16 cellular contexts compared by ENCODE assay signal in the genomic region with DNA sequence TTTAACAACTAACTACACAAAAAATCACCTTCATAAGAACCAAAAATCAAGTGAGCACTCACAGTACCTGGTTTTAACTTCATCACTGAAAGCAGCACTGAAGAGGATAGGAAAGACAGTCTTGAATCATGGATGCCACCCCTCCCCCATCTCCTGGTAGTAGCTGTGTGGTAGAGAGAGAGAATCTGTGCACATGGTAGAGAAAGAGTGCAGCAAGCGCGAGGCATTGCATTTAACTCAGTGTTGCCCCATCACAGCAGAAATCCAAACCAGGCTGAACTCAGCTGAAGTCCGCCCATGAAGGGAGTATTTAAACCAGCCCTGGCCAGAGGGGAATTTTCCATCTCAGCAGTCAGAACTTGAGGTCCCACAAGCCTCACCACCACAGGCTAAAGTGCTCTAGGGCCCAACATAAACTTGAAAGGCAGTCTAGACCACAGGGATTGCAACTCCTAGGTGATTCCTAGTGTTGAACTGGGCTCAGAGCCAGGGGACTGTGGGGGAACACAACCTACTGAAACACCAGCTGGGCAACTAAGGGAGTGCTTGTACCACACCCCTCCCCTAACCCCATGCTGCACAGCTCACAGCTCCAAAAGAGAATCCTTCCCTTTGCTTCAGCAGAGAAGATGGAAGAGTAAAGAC. TPM values are rescaled to one million over a fixed set of nuclear protein-coding genes. Genes with fewer than 3 reads are reported as not detected.
A peak's percentile ranks its signal among the peaks of the same experiment; 100 is the strongest.
DNase-seq lines count a peak whose midpoint lies in the region; ATAC-seq, FAIRE-seq and TF ChIP-seq lines count a peak whose summit lies in the region.
"Had no signal": no experiment of that assay in that cellular context is flagged by ENCODE, and none has a peak within 500 bp of the region (broad histone marks: within the 10 kb centered on the region; RNA-seq: fewer than 3 reads in every experiment).

No MANE protein-coding gene starts in this region.

- no peak overlapping the region for H3K27ac Mint-ChIP-seq in activated CD4-positive, alpha-beta T cell treated with anti-CD3 and anti-CD28 coated beads for 36 hours
- no peak overlapping the region for H3K27ac Mint-ChIP-seq in astrocyte (ENCODE audit: unreplicated experiment)
- peak overlapping the region; percentile 65 for H3K27ac Mint-ChIP-seq in stimulated activated naive B cell treated with anti-CD40 and anti-IgM and Interleukin-4, amounts not matched to agents 10 μg/mL and 1 μg/mL and 100 μg/mL, for 72 hours
- H3K27ac Mint-ChIP-seq: progenitor cell of endocrine pancreas had no signal

- no peaks in the 10 kb centered on the region for H4K20me1 ChIP-seq in astrocyte (ENCODE audit: insufficient read depth, low read length)

- no peaks in the 10 kb centered on the region for H3K36me3 Mint-ChIP-seq in activated CD4-positive, alpha-beta T cell treated with anti-CD3 and anti-CD28 coated beads for 36 hours (ENCODE audit: low read depth)
- no peaks in the 10 kb centered on the region for H3K36me3 Mint-ChIP-seq in astrocyte (ENCODE audit: low read depth, unreplicated experiment)
- H3K36me3 Mint-ChIP-seq in stimulated activated naive B cell treated with anti-CD40 and anti-IgM and Interleukin-4, amounts not matched to agents 10 μg/mL and 1 μg/mL and 100 μg/mL, for 72 hours, result peaks cover 3 to 4% of the 10 kb centered on the region in 2 donors

- DNase-seq in activated CD4-positive, alpha-beta T cell treated with anti-CD3 and anti-CD28 coated beads for 36 hours, result peak; percentile 27
- DNase-seq in activated CD4-positive, alpha-beta T cell treated with anti-CD3 and anti-CD28 coated beads, Interleukin-2, amount 50 U/mL, for 1 hour, result no peak
- DNase-seq in M059J (ENCODE audit: low read depth), result peak; percentile 66
- peak; percentile 6 for DNase-seq in astrocyte (ENCODE audit: low read depth)
- DNase-seq in stimulated activated naive B cell treated with anti-CD40 and anti-IgM and Interleukin-4, amounts not matched to agents 10 μg/mL and 1 μg/mL and 100 μg/mL, for 72 hours, result no peak
- no peak for DNase-seq in kidney tubule cell (ENCODE audit: low spot score)
- no peak for DNase-seq in lower leg skin (ENCODE audit: low spot score in 2 of 2)
- DNase-seq: activated T-cell treated with anti-CD3 and anti-CD28 coated beads for 4 hours; midbrain; NCI-H510A; Right ventricle myocardium superior; stimulated activated CD4-positive, alpha-beta T cell treated with anti-CD3 and anti-CD28 coated beads, Interleukin-1b, Interleukin-23, amount 100 ng/mL, for 48 hours; uterus; WERI-Rb-1 had no signal

- no peak overlapping the region for H3K4me3 Mint-ChIP-seq in activated CD4-positive, alpha-beta T cell treated with anti-CD3 and anti-CD28 coated beads for 36 hours
- no peak overlapping the region for H3K4me3 Mint-ChIP-seq in astrocyte (ENCODE audit: unreplicated experiment)
- H3K4me3 Mint-ChIP-seq in stimulated activated naive B cell treated with anti-CD40 and anti-IgM and Interleukin-4, amounts not matched to agents 10 μg/mL and 1 μg/mL and 100 μg/mL, for 72 hours, result no peak overlapping the region

- no peaks in the 10 kb centered on the region for H3K27me3 ChIP-seq in astrocyte (ENCODE audit: insufficient read depth, low read length)
- H3K27me3 ChIP-seq: uterus had no signal

- TF ChIP-seq POLR2A in lower leg skin (IDR thresholded peaks at IDR 0.05), result no peak

- POLR2A ChIA-PET in activated CD4-positive, alpha-beta T cell treated with anti-CD3 and anti-CD28 coated beads for 36 hours (lab: Charles Lee), result no interaction called here

- no peak overlapping the region for H3K4me2 ChIP-seq in astrocyte (ENCODE audit: low read length)

- no peak for ATAC-seq in activated CD4-positive, alpha-beta T cell treated with anti-CD3 and anti-CD28 coated beads for 36 hours
- ATAC-seq in stimulated activated naive B cell treated with anti-CD40 and anti-IgM and Interleukin-4, amounts not matched to agents 10 μg/mL and 1 μg/mL and 100 μg/mL, for 72 hours (replicated peaks), result peak; percentile 53 to 80
- ATAC-seq in GM18861 (IDR thresholded peaks at IDR 0.05; ENCODE audit: unreplicated experiment), result no peak

- H3K4me1 Mint-ChIP-seq in activated CD4-positive, alpha-beta T cell treated with anti-CD3 and anti-CD28 coated beads for 36 hours, result peaks cover 22% of the 10 kb centered on the region
- H3K4me1 Mint-ChIP-seq in astrocyte (ENCODE audit: low read depth, unreplicated experiment), result peaks cover 7% of the 10 kb centered on the region
- H3K4me1 Mint-ChIP-seq in stimulated activated naive B cell treated with anti-CD40 and anti-IgM and Interleukin-4, amounts not matched to agents 10 μg/mL and 1 μg/mL and 100 μg/mL, for 72 hours, result peaks cover 49 to 63% of the 10 kb centered on the region in 2 donors

- no peaks in the 10 kb centered on the region for H3K27me3 Mint-ChIP-seq in activated CD4-positive, alpha-beta T cell treated with anti-CD3 and anti-CD28 coated beads for 36 hours
- H3K27me3 Mint-ChIP-seq in astrocyte (ENCODE audit: low read depth, unreplicated experiment), result no peaks in the 10 kb centered on the region
- H3K27me3 Mint-ChIP-seq in stimulated activated naive B cell treated with anti-CD40 and anti-IgM and Interleukin-4, amounts not matched to agents 10 μg/mL and 1 μg/mL and 100 μg/mL, for 72 hours, result no peaks in the 10 kb centered on the region

- no peak for TF ChIP-seq CTCF in astrocyte (IDR thresholded peaks at IDR 0.05; ENCODE audit: insufficient read depth, low read depth, low read length)
- no peak for TF ChIP-seq CTCF in lower leg skin (IDR thresholded peaks at IDR 0.05)

- H2AFZ ChIP-seq in astrocyte (ENCODE audit: low read depth, low read length), result no peak overlapping the region

- H3K36me3 ChIP-seq in astrocyte (ENCODE audit: insufficient read depth, low read length), result no peaks in the 10 kb centered on the region
- H3K36me3 ChIP-seq: uterus, WERI-Rb-1 had no signal

- no peaks in the 10 kb centered on the region for H3K4me1 ChIP-seq in astrocyte (ENCODE audit: insufficient read depth, low read length)
- H3K4me1 ChIP-seq: uterus had no signal

- 82 to 90% methylated on average over 3 of the region's 3 CpGs for WGBS in lower leg skin, 2 donors

- H3K9me3 Mint-ChIP-seq in activated CD4-positive, alpha-beta T cell treated with anti-CD3 and anti-CD28 coated beads for 36 hours (ENCODE audit: low read depth), result no peaks in the 10 kb centered on the region
- H3K9me3 Mint-ChIP-seq in astrocyte (ENCODE audit: unreplicated experiment), result no peaks in the 10 kb centered on the region
- H3K9me3 Mint-ChIP-seq in stimulated activated naive B cell treated with anti-CD40 and anti-IgM and Interleukin-4, amounts not matched to agents 10 μg/mL and 1 μg/mL and 100 μg/mL, for 72 hours, result peaks cover 0 to 1% of the 10 kb centered on the region in 2 donors

- H3K27ac ChIP-seq in astrocyte (ENCODE audit: low read depth, low read length), result no peak overlapping the region
- H3K27ac ChIP-seq: uterus, WERI-Rb-1 had no signal

- no peaks in the 10 kb centered on the region for H3K79me2 ChIP-seq in astrocyte (ENCODE audit: insufficient read depth, low read length)

- no peak for FAIRE-seq in astrocyte (lab: Jason Lieb, UNC)

- H3K4me3 ChIP-seq in astrocyte (ENCODE audit: insufficient read depth, low read depth, low read length) (no peak overlapping the region), lower leg skin (ENCODE audit: low read depth, poor library complexity, severe bottlenecking) (no peak overlapping the region)
- H3K4me3 ChIP-seq: uterus had no signal

- CTCF ChIA-PET in activated CD4-positive, alpha-beta T cell treated with anti-CD3 and anti-CD28 coated beads for 36 hours (lab: Charles Lee), result no interaction called here

- no peaks in the 10 kb centered on the region for H3K9me3 ChIP-seq in astrocyte (ENCODE audit: insufficient read depth, low read depth, low read length)
- H3K9me3 ChIP-seq: uterus had no signal

- intact Hi-C loops in activated CD4-positive, alpha-beta T cell treated with anti-CD3 and anti-CD28 coated beads for 36 hours (cut with DNase I, micrococcal nuclease), result no loop called here
- intact Hi-C loops in lower leg skin (cut with DNase I; ENCODE audit: low total_unique reads), result no loop called here

- no peak overlapping the region for H3K9ac ChIP-seq in astrocyte (ENCODE audit: low read length)

RNA-seq across cellular contexts. Expression of a gene that starts 38.4 kb away (rescaled TPM):
- 1 to 10 TPM; 1.3 to 1.9 TPM for total RNA-seq in activated CD4-positive, alpha-beta T cell treated with anti-CD3 and anti-CD28 coated beads for 36 hours
- total RNA-seq in M059J (2014; rRNA removed; shearing (Covaris generic)), result 72.8 and 96.6 TPM in 2 replicates
- total RNA-seq in astrocyte, result 1.9 and 2.6 TPM in 2 replicates
- 100 to 1,000 TPM; 102 to 200 (median 147) TPM for total RNA-seq in lower leg skin

Comparison
In these comparisons a context has a peak if more than half of its experiments do, and no peak if none do; other contexts are left out.
1. DNase-seq: peak in activated CD4-positive, alpha-beta T cell treated with anti-CD3 and anti-CD28 coated beads for 36 hours (single experiment), M059J (single experiment) and astrocyte (single experiment); none in activated CD4-positive, alpha-beta T cell treated with anti-CD3 and anti-CD28 coated beads, Interleukin-2, amount 50 U/mL, for 1 hour (single experiment), stimulated activated naive B cell treated with anti-CD40 and anti-IgM and Interleukin-4, amounts not matched to agents 10 μg/mL and 1 μg/mL and 100 μg/mL, for 72 hours (single experiment), kidney tubule cell (single experiment) and lower leg skin (0 of 2).
2. ATAC-seq: peak in stimulated activated naive B cell treated with anti-CD40 and anti-IgM and Interleukin-4, amounts not matched to agents 10 μg/mL and 1 μg/mL and 100 μg/mL, for 72 hours (2 of 2); none in activated CD4-positive, alpha-beta T cell treated with anti-CD3 and anti-CD28 coated beads for 36 hours (single experiment) and GM18861 (single experiment).
3. RNA of a gene that starts 38.4 kb away (total RNA-seq): 102 to 200 TPM in lower leg skin and 72.8 to 96.6 TPM in M059J; 1.9 to 2.6 TPM in astrocyte and 1.3 to 1.9 TPM in activated CD4-positive, alpha-beta T cell treated with anti-CD3 and anti-CD28 coated beads for 36 hours; every median in the first group is over 10 times any median in the second.